Comparison of ENCODE assay signal across 17 cellular contexts in the genomic region with DNA sequence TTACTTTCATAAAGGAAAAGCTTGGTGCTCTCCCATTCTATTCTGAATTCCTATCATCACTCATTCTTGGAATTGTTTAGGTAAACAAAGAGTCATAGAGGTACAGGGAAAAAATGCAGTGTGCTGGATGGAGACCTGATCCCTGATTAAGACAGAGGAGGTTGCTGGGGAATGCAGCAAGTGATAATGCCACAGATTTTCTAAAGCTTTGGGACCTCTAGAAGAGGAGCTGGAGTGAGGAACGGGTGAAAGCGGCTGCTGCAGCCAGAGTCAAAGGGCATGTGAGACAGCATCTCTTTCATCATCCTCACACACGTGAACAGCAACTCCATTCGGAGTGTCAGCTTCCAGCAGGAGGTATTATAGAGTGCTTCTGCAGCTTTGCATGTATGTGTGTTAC. TPM values are rescaled to one million over a fixed set of nuclear protein-coding genes. Genes with fewer than 3 reads are reported as not detected.
DNase-seq lines count a peak whose midpoint lies in the region; ATAC-seq, FAIRE-seq and TF ChIP-seq lines count a peak whose summit lies in the region.
"Had no signal": no experiment of that assay in that cellular context is flagged by ENCODE, and none has a peak within 500 bp of the region (broad histone marks: within the 10 kb centered on the region; RNA-seq: fewer than 3 reads in every experiment).

No MANE protein-coding gene starts in this region.

- DNase-seq in A549 (ENCODE audit: low read depth in 1 of 2, low spot score in 1 of 2) (no peak), HFFc6 (peak; percentile 7), bronchial epithelial cell (ENCODE audit: low read depth) (peak; percentile 42), NCI-H1694 (lab: John Stamatoyannopoulos, UW) (no peak), NCI-H187 (lab: John Stamatoyannopoulos, UW) (no peak)
- DNase-seq: dorsolateral prefrontal cortex; GDM1; SHP77; stimulated activated naive CD4-positive, alpha-beta T cell treated with Interleukin-2 at 50 U/mL for 16 hours; upper lobe of left lung had no signal

- no peaks in the 10 kb centered on the region for H3K36me3 Mint-ChIP-seq in HFFc6 (ENCODE audit: low read depth)
- H3K36me3 Mint-ChIP-seq: brain had no signal

- H3K36me3 ChIP-seq in bronchial epithelial cell (ENCODE audit: control insufficient read depth, insufficient read depth, low read length) = no peaks in the 10 kb centered on the region
- H3K36me3 ChIP-seq in liver (ENCODE audit: control insufficient read depth in 4 of 4, insufficient read depth in 3 of 4, low read depth in 1 of 4, low read length in 3 of 4) = no peaks in the 10 kb centered on the region
- H3K36me3 ChIP-seq: esophagus muscularis mucosa, neutrophil, upper lobe of left lung had no signal

- H3K27ac ChIP-seq in A549 = no peak overlapping the region
- H3K27ac ChIP-seq in liver (ENCODE audit: low read depth in 1 of 2, low read length in 2 of 2) = no peak overlapping the region
- H3K27ac ChIP-seq: dorsolateral prefrontal cortex, esophagus muscularis mucosa, neutrophil, upper lobe of left lung had no signal

- H3K4me3 ChIP-seq in A549 (no peak overlapping the region), bronchial epithelial cell (ENCODE audit: low read depth, low read length) (no peak overlapping the region), liver (ENCODE audit: low read depth in 1 of 3, low read length in 3 of 3) (no peak overlapping the region)
- H3K4me3 ChIP-seq: dorsolateral prefrontal cortex, esophagus muscularis mucosa, upper lobe of left lung had no signal

- POLR2A ChIA-PET in A549 (lab: Yijun Ruan, JAX) = no interaction called here

- peaks cover 46% of the 10 kb centered on the region for H3K4me1 Mint-ChIP-seq in HFFc6 (ENCODE audit: low read depth)

- TF ChIP-seq POLR2A in A549 (IDR thresholded peaks at IDR 0.05; ENCODE audit: low read length) = no peak

- 52% methylated on average over 4 of the region's 4 CpGs for whole genome bisulfite sequencing in A549 (ENCODE audit: missing lambda C conversion rate)
- WGBS in liver = 30% methylated on average over 4 of the region's 4 CpGs

- TF ChIP-seq RAD21 in A549 (conservative IDR thresholded peaks at IDR 0.05 in 1 of 2, IDR thresholded peaks at IDR 0.05 in 1 of 2) (no peak), liver (IDR thresholded peaks at IDR 0.05) (peak in 1 of 2 donors; percentile 9)

- no peaks in the 10 kb centered on the region for H3K9me3 ChIP-seq in A549
- H3K9me3 ChIP-seq in liver (ENCODE audit: control insufficient read depth in 4 of 4, low read length in 3 of 4) = no peaks in the 10 kb centered on the region
- H3K9me3 ChIP-seq: esophagus muscularis mucosa, neutrophil, upper lobe of left lung had no signal

- TF ChIP-seq CTCF in A549 (IDR thresholded peaks at IDR 0.05) (no peak), HFFc6 (IDR thresholded peaks at IDR 0.05) (no peak), bronchial epithelial cell (IDR thresholded peaks at IDR 0.05; ENCODE audit: insufficient read depth, low read length, severe bottlenecking) (no peak), liver (IDR thresholded peaks at IDR 0.05; ENCODE audit: low read depth, low read length, missing input control) (no peak)

- TF ChIP-seq EP300 in A549 (IDR thresholded peaks at IDR 0.05) = no peak

- H3K4me3 Mint-ChIP-seq in HFFc6 = peak overlapping the region; percentile 41
- H3K4me3 Mint-ChIP-seq: brain had no signal

- H3K27me3 ChIP-seq in bronchial epithelial cell (ENCODE audit: control insufficient read depth, insufficient read depth, low read length) (no peaks in the 10 kb centered on the region), liver (ENCODE audit: control insufficient read depth in 4 of 4, insufficient read depth in 4 of 4, low read length in 3 of 4) (no peaks in the 10 kb centered on the region)
- H3K27me3 ChIP-seq: dorsolateral prefrontal cortex, esophagus muscularis mucosa, upper lobe of left lung had no signal

- no peak overlapping the region for H3K9ac ChIP-seq in liver (ENCODE audit: low read depth in 1 of 2, low read length in 2 of 2)

- no peaks in the 10 kb centered on the region for H3K9me3 Mint-ChIP-seq in HFFc6
- H3K9me3 Mint-ChIP-seq: brain had no signal

- peak overlapping the region; percentile 31 for H3K27ac Mint-ChIP-seq in HFFc6
- H3K27ac Mint-ChIP-seq: brain had no signal

- FAIRE-seq in A549 (lab: Jason Lieb, UNC) = no peak
- FAIRE-seq in bronchial epithelial cell (lab: Jason Lieb, UNC) = peak; percentile 47

- peak overlapping the region; percentile 60 for H3K4me2 ChIP-seq in A549

- H3K27me3 Mint-ChIP-seq in HFFc6 (ENCODE audit: insufficient read depth) = peaks cover 15% of the 10 kb centered on the region

- ATAC-seq in A549 = peak; percentile 24 to 46; a peak in 3 of 6 replicates
- no peak for ATAC-seq in GM19324 (IDR thresholded peaks at IDR 0.05; ENCODE audit: low FRiP score, unreplicated experiment)
- ATAC-seq in HG03457 (IDR thresholded peaks at IDR 0.05; ENCODE audit: unreplicated experiment) = no peak
- ATAC-seq: activated CD4-positive, CD25-positive, alpha-beta regulatory T cell treated with anti-CD3 and anti-CD28 coated beads, Interleukin-2, amount 50 U/mL, for 24 hours had no signal

- CTCF ChIA-PET in A549 (lab: Yijun Ruan, JAX) = interaction anchor here (0.6 to 1.0 kb wide), 5 partner anchors 9 to 159 kb away, joined by 3 read pairs; no protein-coding TSS in a partner anchor

- peaks cover 14% of the 10 kb centered on the region for H3K4me1 ChIP-seq in A549
- H3K4me1 ChIP-seq in liver (ENCODE audit: control insufficient read depth in 4 of 4, insufficient read depth in 4 of 4, low read length in 3 of 4) = peaks cover 0 to 5% (median 1%) of the 10 kb centered on the region in 4 donors
- H3K4me1 ChIP-seq: upper lobe of left lung had no signal

TF ChIP-seq in A549, 52 proteins besides CTCF, POLR2A, EP300 and RAD21:
- TF ChIP-seq MYC (IDR thresholded peaks at IDR 0.05; ENCODE audit: borderline replicate concordance, low read length) (no peak), FOSL2 (IDR thresholded peaks at IDR 0.05) (no peak), FOSL2 (CRISPR knock-in tag; IDR thresholded peaks at IDR 0.05) (no peak), ZSCAN20 (CRISPR knock-in tag; IDR thresholded peaks at IDR 0.05) (no peak), HOXB13 (CRISPR knock-in tag; IDR thresholded peaks at IDR 0.05; ENCODE audit: low read depth) (no peak)

TF ChIP-seq in liver, 16 proteins besides CTCF, POLR2A, EP300 and RAD21:
- TF ChIP-seq JUND (IDR thresholded peaks at IDR 0.05) (no peak), FOXA1 (IDR thresholded peaks at IDR 0.05) (no peak), HNF4A (conservative IDR thresholded peaks at IDR 0.05) (peak; percentile 31 to 36), HNF4G (IDR thresholded peaks at IDR 0.05) (no peak), TAF1 (conservative IDR thresholded peaks at IDR 0.05) (no peak)
- TF ChIP-seq, protein P1, sequence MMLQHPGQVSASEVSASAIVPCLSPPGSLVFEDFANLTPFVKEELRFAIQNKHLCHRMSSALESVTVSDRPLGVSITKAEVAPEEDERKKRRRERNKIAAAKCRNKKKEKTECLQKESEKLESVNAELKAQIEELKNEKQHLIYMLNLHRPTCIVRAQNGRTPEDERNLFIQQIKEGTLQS (IDR thresholded peaks at IDR 0.05) = peak; percentile 79
- TF ChIP-seq, protein P2, sequence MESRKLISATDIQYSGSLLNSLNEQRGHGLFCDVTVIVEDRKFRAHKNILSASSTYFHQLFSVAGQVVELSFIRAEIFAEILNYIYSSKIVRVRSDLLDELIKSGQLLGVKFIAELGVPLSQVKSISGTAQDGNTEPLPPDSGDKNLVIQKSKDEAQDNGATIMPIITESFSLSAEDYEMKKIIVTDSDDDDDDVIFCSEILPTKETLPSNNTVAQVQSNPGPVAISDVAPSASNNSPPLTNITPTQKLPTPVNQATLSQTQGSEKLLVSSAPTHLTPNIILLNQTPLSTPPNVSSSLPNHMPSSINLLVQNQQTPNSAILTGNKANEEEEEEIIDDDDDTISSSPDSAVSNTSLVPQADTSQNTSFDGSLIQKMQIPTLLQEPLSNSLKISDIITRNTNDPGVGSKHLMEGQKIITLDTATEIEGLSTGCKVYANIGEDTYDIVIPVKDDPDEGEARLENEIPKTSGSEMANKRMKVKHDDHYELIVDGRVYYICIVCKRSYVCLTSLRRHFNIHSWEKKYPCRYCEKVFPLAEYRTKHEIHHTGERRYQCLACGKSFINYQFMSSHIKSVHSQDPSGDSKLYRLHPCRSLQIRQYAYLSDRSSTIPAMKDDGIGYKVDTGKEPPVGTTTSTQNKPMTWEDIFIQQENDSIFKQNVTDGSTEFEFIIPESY (IDR thresholded peaks at IDR 0.05) = no peak

RNA-seq across cellular contexts. Expression of a gene that starts 54.9 kb away (rescaled TPM):
- 19.1 and 21.1 TPM in 2 replicates for polyA plus RNA-seq in A549 (2011; rRNA removed)
- polyA plus RNA-seq in A549 (2012; cell fraction: cytosol; rRNA removed) = 3.8 and 4.0 TPM in 2 replicates
- 1.2 and 1.7 TPM in 2 replicates for polyA plus RNA-seq in A549 (2012; cell fraction: nucleus; rRNA removed)
- polyA plus RNA-seq in A549 (2017; fragmentation: RNase III; extraction: RNeasy Plus Mini Kit Qiagen cat#74134 plus additional on column Dnase treatment) = 10.5 to 12.4 TPM (median 11.9 TPM) in 3 replicates
- polyA minus RNA-seq in A549 (2011; rRNA and poly(A)+ RNA removed) = 4.2 TPM in 2 replicates
- 10 to 100 TPM; 18.9 to 24.5 (median 21.9) TPM for total RNA-seq in HFFc6 (2021; fragmentation: NEBNext Ultra II Directional; extraction: Animal tissue kit (Norgen Biotek cat#: 25700))
- total RNA-seq in bronchial epithelial cell = 8.7 and 9.7 TPM in 2 replicates
- 10 to 100 TPM in 1 of 2 donors, 1 to 10 TPM in 1; 7.9 to 11.6 TPM for total RNA-seq in liver
- 10 to 100 TPM in 1 of 2 donors, 1 to 10 TPM in 1; 9.9 to 10.4 TPM for polyA plus RNA-seq in liver

Comparison
In these comparisons a context has a peak if more than half of its experiments do, and no peak if none do; other contexts are left out.
1. ATAC-seq: peak in A549 (2 of 2); none in GM19324 (single experiment) and HG03457 (single experiment).
2. DNase-seq: peak in HFFc6 (single experiment) and bronchial epithelial cell (single experiment); none in A549 (0 of 2), NCI-H1694 (single experiment) and NCI-H187 (0 of 2).